ENCODE assay signal across 8 cellular contexts in the genomic region with DNA sequence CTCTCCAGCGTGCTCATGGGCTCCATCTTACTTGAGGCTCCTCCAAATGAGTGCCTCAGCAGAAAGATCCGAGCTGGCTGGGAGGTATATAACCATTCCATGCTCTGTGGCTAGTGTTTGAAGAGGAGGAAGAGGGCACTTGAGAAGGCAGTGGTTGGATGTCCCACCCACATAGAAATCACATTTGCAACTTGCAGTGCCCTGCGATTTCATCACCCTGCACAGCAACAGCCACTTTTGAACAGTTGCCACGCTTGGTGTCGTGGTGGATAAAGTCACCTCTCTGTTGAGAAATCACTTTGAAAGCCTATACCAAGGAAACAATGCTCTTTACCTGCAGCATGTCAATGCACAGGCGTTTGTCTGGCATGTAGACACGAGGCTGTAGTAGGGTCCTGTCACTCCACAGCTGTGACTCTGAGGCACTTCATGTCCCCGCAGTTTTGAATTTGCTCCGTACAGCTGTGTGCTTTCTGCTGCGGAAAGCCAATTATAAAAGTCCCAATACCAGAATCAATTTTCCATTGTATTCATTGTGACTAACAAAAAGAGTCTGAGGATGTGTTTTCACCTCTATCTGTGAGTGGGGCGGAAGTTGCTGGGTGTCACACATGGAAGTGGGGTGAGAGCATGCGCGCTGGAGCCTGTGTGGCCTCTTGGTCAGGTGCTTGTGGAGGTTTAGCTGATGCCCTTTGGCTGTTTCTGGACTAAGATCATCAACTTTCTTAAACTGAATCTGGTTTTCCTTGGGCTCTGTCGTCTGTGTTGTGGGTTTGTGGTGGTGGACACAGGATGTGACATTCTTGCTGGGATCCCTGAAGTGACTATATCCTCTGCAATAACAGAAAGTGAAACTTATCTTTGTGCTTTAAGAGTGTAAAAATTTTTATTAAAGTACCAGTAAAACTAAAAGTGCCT. TPM values are rescaled to one million over a fixed set of nuclear protein-coding genes. Genes with fewer than 3 reads are reported as not detected.
DNase-seq lines count a peak whose midpoint lies in the region; ATAC-seq, FAIRE-seq and TF ChIP-seq lines count a peak whose summit lies in the region.

No MANE protein-coding gene starts in this region.

- ATAC-seq in GM21786 (IDR thresholded peaks at IDR 0.05; ENCODE audit: unreplicated experiment) (peak; percentile 33), pancreas (peak in 1 of 4 donors; percentile 4)
- ATAC-seq in activated CD8-positive, alpha-beta T cell treated with anti-CD3 and anti-CD28 coated beads, Interleukin-2, amount 10 ng/mL, durations not matched to agents 7 days and 5 days = peak; percentile 54

- H3K9me2 ChIP-seq in MM.1S (replicated peaks; ENCODE audit: insufficient read depth, low read length) = no peaks in the 10 kb centered on the region

- no peak for TF ChIP-seq CTCF in MM.1S (IDR thresholded peaks at IDR 0.05; ENCODE audit: low read length)
- no peak for TF ChIP-seq CTCF in pancreas (IDR thresholded peaks at IDR 0.05)
- TF ChIP-seq CTCF in tibial artery (IDR thresholded peaks at IDR 0.05) = no peak

- H3K4me1 ChIP-seq in MM.1S (ENCODE audit: low read length) (peaks cover 25% of the 10 kb centered on the region), pancreas (peaks cover 30 to 40% (median 32%) of the 10 kb centered on the region in 3 donors), tibial artery (peaks cover 0 to 21% (median 13%) of the 10 kb centered on the region in 4 donors)

- POLR2A ChIA-PET in activated CD8-positive, alpha-beta T cell treated with anti-CD3 and anti-CD28 coated beads, Interleukin-2, amount 10 ng/mL, durations not matched to agents 7 days and 5 days (lab: Charles Lee) = interaction anchor here (0.6 to 1.5 kb wide), 6 partner anchors 98 to 700 kb away, joined by 3 to 4 read pairs (median 3); no protein-coding TSS in a partner anchor

- no peaks in the 10 kb centered on the region for H3K9me3 Mint-ChIP-seq in activated CD8-positive, alpha-beta T cell treated with anti-CD3 and anti-CD28 coated beads, Interleukin-2, amount 10 ng/mL, durations not matched to agents 7 days and 5 days (ENCODE audit: insufficient read depth)

- no peak for FAIRE-seq in pancreas (lab: Jason Lieb, UNC)

- peaks cover 46% of the 10 kb centered on the region for H3F3A ChIP-seq in MM.1S (ENCODE audit: insufficient read depth, low read length)

- H3K4me3 Mint-ChIP-seq in activated CD8-positive, alpha-beta T cell treated with anti-CD3 and anti-CD28 coated beads, Interleukin-2, amount 10 ng/mL, durations not matched to agents 7 days and 5 days = peak overlapping the region; percentile 83

- peak overlapping the region; percentile 76 for H3K9ac ChIP-seq in MM.1S (ENCODE audit: low read length)

- H3K4me2 ChIP-seq in MM.1S (ENCODE audit: low read depth, low read length) = peak overlapping the region; percentile 87

- DNase-seq in ELR (ENCODE audit: low read depth) (peak; percentile 30), MM.1S (peak; percentile 89), erythroblast (lab: John Stamatoyannopoulos, UW) (peak; percentile 52 to 70), pancreas (peak in 4 of 6 donors; percentile 31 to 68 (median 54)), tibial artery (peak; percentile 45 to 67), NCI-H2196 treated with DMSO at 0.1 percent for 48 hours (lab: John Stamatoyannopoulos, UW; ENCODE audit: unreplicated experiment) (no peak)
- DNase-seq in activated CD8-positive, alpha-beta T cell treated with anti-CD3 and anti-CD28 coated beads, Interleukin-2, amount 10 ng/mL, durations not matched to agents 7 days and 5 days = peak; percentile 87

- peaks cover 51% of the 10 kb centered on the region for H3K4me1 Mint-ChIP-seq in activated CD8-positive, alpha-beta T cell treated with anti-CD3 and anti-CD28 coated beads, Interleukin-2, amount 10 ng/mL, durations not matched to agents 7 days and 5 days (ENCODE audit: low read depth)

- H3K27me3 ChIP-seq in MM.1S (replicated peaks; ENCODE audit: insufficient read depth, low read length) (no peaks in the 10 kb centered on the region), pancreas (no peaks in the 10 kb centered on the region), tibial artery (no peaks in the 10 kb centered on the region)

- peaks cover 5% of the 10 kb centered on the region for H3K27me3 Mint-ChIP-seq in activated CD8-positive, alpha-beta T cell treated with anti-CD3 and anti-CD28 coated beads, Interleukin-2, amount 10 ng/mL, durations not matched to agents 7 days and 5 days (ENCODE audit: low read depth)

- 25 to 49% methylated on average over 14 of the region's 14 CpGs for WGBS in pancreas, 2 donors

- H3K9me3 ChIP-seq in MM.1S (replicated peaks; ENCODE audit: insufficient read depth, low read length) = no peaks in the 10 kb centered on the region
- H3K9me3 ChIP-seq in pancreas = no peaks in the 10 kb centered on the region
- H3K9me3 ChIP-seq in tibial artery = no peaks in the 10 kb centered on the region

- H3K27ac Mint-ChIP-seq in activated CD8-positive, alpha-beta T cell treated with anti-CD3 and anti-CD28 coated beads, Interleukin-2, amount 10 ng/mL, durations not matched to agents 7 days and 5 days = peak overlapping the region; percentile 100

- no peak for TF ChIP-seq POLR2A in erythroblast (IDR thresholded peaks at IDR 0.05; ENCODE audit: low read length)

- peaks cover 5% of the 10 kb centered on the region for H3K36me3 ChIP-seq in MM.1S (replicated peaks; ENCODE audit: insufficient read depth, low read length)
- H3K36me3 ChIP-seq in pancreas = peaks cover 0 to 17% (median 0%) of the 10 kb centered on the region in 3 donors
- peaks cover 30 to 37% (median 32%) of the 10 kb centered on the region in 3 donors for H3K36me3 ChIP-seq in tibial artery

- intact Hi-C loops in pancreas (cut with DNase I) = no loop called here
- intact Hi-C loops in tibial artery (cut with DNase I; ENCODE audit: low total_unique reads) = loop anchor here (5.0 kb wide), 1 partner anchor 207 kb away; a partner anchor contains a TSS

- H3K4me3 ChIP-seq in MM.1S (ENCODE audit: low read length) = peak overlapping the region; percentile 72
- H3K4me3 ChIP-seq in pancreas = peak overlapping the region in 2 of 4 donors; percentile 18 to 31
- H3K4me3 ChIP-seq in tibial artery = no peak overlapping the region

- CTCF ChIA-PET in activated CD8-positive, alpha-beta T cell treated with anti-CD3 and anti-CD28 coated beads, Interleukin-2, amount 10 ng/mL, durations not matched to agents 7 days and 5 days (lab: Charles Lee) = interaction anchor here (1.1 to 9.2 kb wide), 6 partner anchors 53 to 417 kb away, joined by 3 to 359 read pairs (median 4); no protein-coding TSS in a partner anchor

- H3K79me2 ChIP-seq in MM.1S (ENCODE audit: low read length) = peaks cover 67% of the 10 kb centered on the region

- peaks cover 49% of the 10 kb centered on the region for H3K36me3 Mint-ChIP-seq in activated CD8-positive, alpha-beta T cell treated with anti-CD3 and anti-CD28 coated beads, Interleukin-2, amount 10 ng/mL, durations not matched to agents 7 days and 5 days (ENCODE audit: low read depth)

- H4K20me1 ChIP-seq in MM.1S (ENCODE audit: insufficient read depth, low read length) = no peaks in the 10 kb centered on the region

- H3K27ac ChIP-seq in MM.1S (ENCODE audit: low read length) (peak overlapping the region; percentile 91), pancreas (peak overlapping the region; percentile 12 to 90 (median 59)), tibial artery (no peak overlapping the region)

- H2AFZ ChIP-seq in MM.1S (ENCODE audit: low read length) = peak overlapping the region; percentile 17; the same call in 1 of the 2 replicates

RNA-seq across cellular contexts. Expression of a gene that starts 2.8 kb away (rescaled TPM):
- total RNA-seq in activated CD8-positive, alpha-beta T cell treated with anti-CD3 and anti-CD28 coated beads, Interleukin-2, amount 10 ng/mL, durations not matched to agents 7 days and 5 days = 100 to 1,000 TPM; 131 to 144 TPM
- total RNA-seq in pancreas = 100 to 1,000 TPM in 3 of 6 donors, 10 to 100 TPM in 3; 66.4 to 196 (median 101) TPM
- 10 to 100 TPM; 65.7 to 94.6 TPM for polyA plus RNA-seq in pancreas

RNA-seq across cellular contexts. Expression of a gene that starts 35.3 kb away (rescaled TPM):
- total RNA-seq in activated CD8-positive, alpha-beta T cell treated with anti-CD3 and anti-CD28 coated beads, Interleukin-2, amount 10 ng/mL, durations not matched to agents 7 days and 5 days = not detected
- under 1 TPM in 4 of 6 donors, not detected in 2; 0.09 to 0.35 (median 0.20) TPM for total RNA-seq in pancreas
- polyA plus RNA-seq in pancreas = under 1 TPM; 0.14 to 0.84 TPM

RNA-seq across cellular contexts. Expression of a gene that starts 41.9 kb away (rescaled TPM):
- not detected for total RNA-seq in activated CD8-positive, alpha-beta T cell treated with anti-CD3 and anti-CD28 coated beads, Interleukin-2, amount 10 ng/mL, durations not matched to agents 7 days and 5 days
- under 1 TPM in 2 of 6 donors, not detected in 4; 0.16 to 0.25 TPM for total RNA-seq in pancreas
- polyA plus RNA-seq in pancreas = under 1 TPM in 1 of 2 donors, not detected in 1; 0.12 TPM

Comparison
In these comparisons a context has a peak if more than half of its experiments do, and no peak if none do; other contexts are left out.
1. H3K27ac ChIP-seq: peak in MM.1S (single experiment) and pancreas (4 of 4); none in tibial artery (0 of 2).